Comparison of ENCODE assay signal across 9 cellular contexts in the genomic region with DNA sequence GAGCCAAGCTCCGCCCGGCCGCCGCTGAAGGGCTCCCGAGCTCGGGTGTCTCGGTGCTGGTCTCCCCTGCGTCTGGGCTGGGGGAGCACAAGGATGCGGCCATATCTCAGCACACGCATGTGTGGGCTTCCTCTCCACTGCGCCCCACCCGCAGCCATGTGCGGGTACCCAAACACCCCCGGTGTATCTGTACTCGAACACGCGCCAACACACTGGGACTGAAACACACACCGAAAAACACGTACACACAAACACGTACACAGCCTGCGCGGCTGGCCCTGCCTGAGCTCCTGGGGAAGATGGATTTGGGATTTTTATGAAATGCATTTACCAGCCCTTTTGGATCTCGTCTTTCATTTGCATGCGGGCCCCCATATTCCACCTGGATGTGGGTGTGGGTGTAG. TPM values are rescaled to one million over a fixed set of nuclear protein-coding genes. Genes with fewer than 3 reads are reported as not detected.
DNase-seq lines count a peak whose midpoint lies in the region; ATAC-seq, FAIRE-seq and TF ChIP-seq lines count a peak whose summit lies in the region.
"Had no signal": no experiment of that assay in that cellular context is flagged by ENCODE, and none has a peak within 500 bp of the region (broad histone marks: within the 10 kb centered on the region; RNA-seq: fewer than 3 reads in every experiment).

No MANE protein-coding gene starts in this region.

- peak overlapping the region; percentile 40 for H3K4me3 Mint-ChIP-seq in natural killer cell

- H3K4me1 ChIP-seq in A673 (ENCODE audit: insufficient read depth, low read length, poor library complexity, severe bottlenecking) (no peaks in the 10 kb centered on the region), IMR-90 (ENCODE audit: control insufficient read depth, insufficient read depth, low read length) (peaks cover 29% of the 10 kb centered on the region), endothelial cell of umbilical vein (ENCODE audit: control insufficient read depth, extremely low read depth, insufficient read depth, low read length) (no peaks in the 10 kb centered on the region)

- intact Hi-C loops in A673 (cut with micrococcal nuclease; ENCODE audit: unreplicated experiment) = no loop called here
- intact Hi-C loops in IMR-90 (cut with micrococcal nuclease) = loop anchor here (1.0 to 5.0 kb wide), 14 partner anchors 60 to 1067 kb away; no protein-coding TSS in a partner anchor
- intact Hi-C loops in endothelial cell of umbilical vein (cut with micrococcal nuclease) = loop anchor here (1.0 to 10.0 kb wide), 2 partner anchors 17 to 670 kb away; no protein-coding TSS in a partner anchor
- intact Hi-C loops in natural killer cell (cut with micrococcal nuclease) = no loop called here

- H3K56ac ChIP-seq in IMR-90 (ENCODE audit: extremely low read depth, insufficient read depth, low read length) = peak overlapping the region; percentile 98

- TF ChIP-seq RAD21 in IMR-90 (IDR thresholded peaks at IDR 0.05; ENCODE audit: low read length) = no peak

- peak overlapping the region; percentile 94 to 98 for H4K8ac ChIP-seq in IMR-90 (ENCODE audit: low read depth in 2 of 2, low read length in 2 of 2)

- peak overlapping the region; percentile 62; the same call in 2 of the 3 replicates for H2BK15ac ChIP-seq in IMR-90 (ENCODE audit: low read depth, low read length)

- peak overlapping the region; percentile 93 for H2BK5ac ChIP-seq in IMR-90 (ENCODE audit: low read depth, low read length, poor library complexity, severe bottlenecking)

- H3K4me3 ChIP-seq in A673 (ENCODE audit: low read depth, low read length, poor library complexity, severe bottlenecking) (peak overlapping the region; percentile 67), IMR-90 (ENCODE audit: insufficient read depth, low read depth, low read length) (peak overlapping the region; percentile 48), endothelial cell of umbilical vein (replicated peaks in 1 of 3; ENCODE audit: insufficient read depth in 1 of 3, low read depth in 1 of 3, low read length in 3 of 3) (peak overlapping the region in 2 of 3 experiments; percentile 3 to 28)

- peaks cover 15 to 17% of the 10 kb centered on the region in 2 donors for H3K4me1 Mint-ChIP-seq in natural killer cell

- no peak overlapping the region for H3K27ac Mint-ChIP-seq in natural killer cell

- peaks cover 20% of the 10 kb centered on the region for H4K20me1 ChIP-seq in IMR-90 (ENCODE audit: insufficient read depth, low read length)
- no peaks in the 10 kb centered on the region for H4K20me1 ChIP-seq in endothelial cell of umbilical vein (replicated peaks; ENCODE audit: control insufficient read depth, extremely low read depth, insufficient read depth, low read length)

- dilution Hi-C loops in IMR-90 (cut with HindIII; ENCODE audit: low sequenced_read_pairs, unreplicated experiment) = no loop called here
- dilution Hi-C loops in endothelial cell of umbilical vein (cut with MboI; ENCODE audit: extremely low pct_ligation_motif_present, low sequenced_read_pairs) = no loop called here

- DNase-seq in A673 (ENCODE audit: low spot score) (no peak), IMR-90 (no peak), endothelial cell of umbilical vein (ENCODE audit: low read depth, low spot score) (no peak), natural killer cell (no peak), islet precursor cell (no peak), AML-193 (lab: John Stamatoyannopoulos, UW) (no peak)

- H3K79me1 ChIP-seq in IMR-90 (ENCODE audit: low read depth in 1 of 2, low read length in 2 of 2) = peaks cover 14 to 38% of the 10 kb centered on the region in 2 experiments

- ATAC-seq in IMR-90 (ENCODE audit: low read depth) (no peak; the same call in 1 of the 2 replicates), natural killer cell (no peak), GM21619 (IDR thresholded peaks at IDR 0.05; ENCODE audit: unreplicated experiment) (no peak), HG02840 (IDR thresholded peaks at IDR 0.05; ENCODE audit: low FRiP score, unreplicated experiment) (no peak)

- H2AFZ ChIP-seq in IMR-90 (replicated peaks; ENCODE audit: low read length, poor library complexity) (peak overlapping the region; percentile 83), endothelial cell of umbilical vein (ENCODE audit: low read depth, low read length) (peak overlapping the region; percentile 52)

- peak overlapping the region; percentile 89 for H3K23ac ChIP-seq in IMR-90 (ENCODE audit: low read depth, low read length)

- in situ Hi-C loops in IMR-90 (cut with MboI; ENCODE audit: low sequenced_read_pairs) = loop anchor here (5.0 kb wide), 4 partner anchors 77 to 657 kb away; no protein-coding TSS in a partner anchor

- H3K27ac ChIP-seq in A673 (ENCODE audit: low read depth, low read length, poor library complexity, severe bottlenecking) (peak overlapping the region; percentile 73), IMR-90 (ENCODE audit: insufficient read depth, low read length) (peak overlapping the region; percentile 95), endothelial cell of umbilical vein (ENCODE audit: insufficient read depth, low read depth, low read length) (no peak overlapping the region)

- peaks cover 9% of the 10 kb centered on the region for H3K36me3 Mint-ChIP-seq in natural killer cell

- peak overlapping the region; percentile 93 for H3K9ac ChIP-seq in IMR-90 (ENCODE audit: low read depth, low read length)
- H3K9ac ChIP-seq in endothelial cell of umbilical vein (replicated peaks; ENCODE audit: extremely low read depth, insufficient read depth, low read length) = no peak overlapping the region

- POLR2A ChIA-PET in A673 (lab: Charles Lee; ENCODE audit: low non-redundant PET) = no interaction called here
- POLR2A ChIA-PET in IMR-90 (lab: Charles Lee; ENCODE audit: unreplicated experiment) = interaction anchor here (0.6 to 2.0 kb wide), 11 partner anchors 10 to 1064 kb away, joined by 3 to 16 read pairs (median 6); no protein-coding TSS in a partner anchor
- POLR2A ChIA-PET in endothelial cell of umbilical vein (lab: Charles Lee) = no interaction called here

- peak overlapping the region; percentile 97 for H2BK120ac ChIP-seq in IMR-90 (ENCODE audit: low read depth, low read length)

- H3K79me2 ChIP-seq in endothelial cell of umbilical vein (ENCODE audit: control insufficient read depth, insufficient read depth, low read length) = no peaks in the 10 kb centered on the region

- peaks cover 49% of the 10 kb centered on the region for H3K27me3 ChIP-seq in A673 (replicated peaks; ENCODE audit: insufficient read depth, low read depth, low read length, poor library complexity)
- no peaks in the 10 kb centered on the region for H3K27me3 ChIP-seq in IMR-90 (ENCODE audit: control insufficient read depth, insufficient read depth, low read length)
- peaks cover 48 to 49% of the 10 kb centered on the region in 2 experiments for H3K27me3 ChIP-seq in endothelial cell of umbilical vein (ENCODE audit: control insufficient read depth in 2 of 2, insufficient read depth in 2 of 2, low read length in 2 of 2)

- TF ChIP-seq CTCF in A673 (conservative IDR thresholded peaks at IDR 0.05; ENCODE audit: low read depth, low read length) = no peak
- TF ChIP-seq CTCF in IMR-90 (conservative IDR thresholded peaks at IDR 0.05; ENCODE audit: low read depth, low read length) = no peak
- no peak for TF ChIP-seq CTCF in endothelial cell of umbilical vein (IDR thresholded peaks at IDR 0.05; ENCODE audit: extremely low read depth in 1 of 2, insufficient read depth in 1 of 2, low read depth in 1 of 2, low read length in 2 of 2)
- no peak for TF ChIP-seq CTCF in natural killer cell (IDR thresholded peaks at IDR 0.05)

- H3K27me3 Mint-ChIP-seq in natural killer cell (ENCODE audit: low read depth in 2 of 2) = peaks cover 72 to 77% of the 10 kb centered on the region in 2 donors

- H3K9me1 ChIP-seq in IMR-90 (ENCODE audit: insufficient read depth, low read length) (no peaks in the 10 kb centered on the region; the same call in 1 of the 2 replicates), endothelial cell of umbilical vein (replicated peaks; ENCODE audit: control insufficient read depth, extremely low read depth, insufficient read depth, low read length) (no peaks in the 10 kb centered on the region)

- H3K36me3 ChIP-seq in A673 (ENCODE audit: insufficient read depth, low read length, poor library complexity, severe bottlenecking) (no peaks in the 10 kb centered on the region), IMR-90 (ENCODE audit: control insufficient read depth, insufficient read depth, low read length) (peaks cover 12% of the 10 kb centered on the region), endothelial cell of umbilical vein (ENCODE audit: control insufficient read depth in 2 of 2, extremely low read depth in 1 of 2, insufficient read depth in 2 of 2, low read length in 2 of 2) (no peaks in the 10 kb centered on the region)

- peak overlapping the region; percentile 79 for H3K18ac ChIP-seq in IMR-90 (ENCODE audit: low read depth, low read length)

- H3K9me3 Mint-ChIP-seq in natural killer cell = no peaks in the 10 kb centered on the region

- H4K5ac ChIP-seq in IMR-90 (ENCODE audit: low read depth, low read length) = peak overlapping the region; percentile 26

- TF ChIP-seq POLR2A in IMR-90 (IDR thresholded peaks at IDR 0.05; ENCODE audit: low read depth, low read length) (no peak), endothelial cell of umbilical vein (IDR thresholded peaks at IDR 0.05; ENCODE audit: low read depth, low read length) (no peak)

- peak overlapping the region; percentile 97 for H3K14ac ChIP-seq in IMR-90 (replicated peaks; ENCODE audit: low read depth, low read length)

- peak overlapping the region; percentile 93 for H4K91ac ChIP-seq in IMR-90 (ENCODE audit: insufficient read depth, low read depth, low read length)

- H2BK20ac ChIP-seq in IMR-90 (ENCODE audit: low read depth, low read length) = peak overlapping the region; percentile 47; the same call in 1 of the 2 replicates

- 0% methylated on average over 8 of the region's 24 CpGs; no CpG with 5 or more reads in 1 of the 2 experiments for WGBS in IMR-90 (ENCODE audit: extremely low coverage in 2 of 2, insufficient read length in 1 of 2), 2 experiments

- H3K9me3 ChIP-seq in A673 (ENCODE audit: low read depth, low read length, poor library complexity, severe bottlenecking) = no peaks in the 10 kb centered on the region
- H3K9me3 ChIP-seq in IMR-90 (ENCODE audit: control insufficient read depth, insufficient read depth, low read length) = no peaks in the 10 kb centered on the region
- H3K9me3 ChIP-seq in endothelial cell of umbilical vein (replicated peaks; ENCODE audit: control insufficient read depth, insufficient read depth, low read length) = no peaks in the 10 kb centered on the region

- H3K4me2 ChIP-seq in IMR-90 (ENCODE audit: low read depth, low read length) (peak overlapping the region; percentile 88), endothelial cell of umbilical vein (ENCODE audit: insufficient read depth, low read length) (peak overlapping the region; percentile 26)

- no TSS peak for BruUV-seq in A673 (replicated peaks; lab: Mats Ljungman, UMichigan)
- BruUV-seq in IMR-90 (replicated peaks; lab: Mats Ljungman, UMichigan) = no TSS peak
- BruUV-seq in endothelial cell of umbilical vein (replicated peaks; lab: Mats Ljungman, UMichigan) = no TSS peak

- H2AK5ac ChIP-seq in IMR-90 (ENCODE audit: low read depth, low read length) = peak overlapping the region; percentile 86

- no peak for FAIRE-seq in endothelial cell of umbilical vein (lab: Jason Lieb, UNC)
- FAIRE-seq: G401.6 had no signal

- H2AK9ac ChIP-seq in IMR-90 (replicated peaks; ENCODE audit: low read depth, low read length, poor library complexity) = peak overlapping the region; percentile 98

- H3K4ac ChIP-seq in IMR-90 (ENCODE audit: low read depth, low read length) = peak overlapping the region; percentile 94

- CTCF ChIA-PET in A673 (lab: Charles Lee) (interaction anchor here (1.4 kb wide), 1 partner anchor 22 kb away, joined by 4 read pairs; no protein-coding TSS in a partner anchor), IMR-90 (lab: Yijun Ruan, JAX) (interaction anchor here (0.8 to 2.5 kb wide), 14 partner anchors 9 to 711 kb away, joined by 3 to 11 read pairs (median 4); no protein-coding TSS in a partner anchor), endothelial cell of umbilical vein (lab: Charles Lee) (interaction anchor here (1.0 to 2.1 kb wide), 7 partner anchors 9 to 1262 kb away, joined by 3 to 7 read pairs (median 6); no protein-coding TSS in a partner anchor)

RNA-seq across cellular contexts. Expression of a gene that starts 0.9 kb away (rescaled TPM):
- total RNA-seq in A673 (2021) (1.0 and 1.4 TPM in 2 replicates), IMR-90 (2012; rRNA removed) (15.8 and 18.6 TPM in 2 replicates), endothelial cell of umbilical vein (1.1 and 2.0 TPM in 2 replicates), natural killer cell (under 1 TPM in 1 of 3 donors, not detected in 2; 0.05 TPM)
- polyA plus RNA-seq in IMR-90 (2012; rRNA removed) (40.5 and 44.9 TPM in 2 replicates), endothelial cell of umbilical vein (0.43 and 0.52 TPM in 2 replicates)
- polyA plus RNA-seq in IMR-90 (2012; cell fraction: cytosol; rRNA removed) = 13.1 and 30.1 TPM in 2 replicates
- polyA plus RNA-seq in IMR-90 (2012; cell fraction: nucleus; rRNA removed; ENCODE audit: low replicate concordance) = 165 and 239 TPM in 2 replicates
- polyA plus RNA-seq in endothelial cell of umbilical vein (2011; cell fraction: cytosol; rRNA removed) = 0.10 and 0.30 TPM in 2 replicates
- 1.1 and 1.2 TPM in 2 replicates for polyA plus RNA-seq in endothelial cell of umbilical vein (2011; cell fraction: nucleus; rRNA removed)
- polyA plus RNA-seq in endothelial cell of umbilical vein (2012) = 0.11 and 0.14 TPM in 2 replicates
- polyA minus RNA-seq in endothelial cell of umbilical vein = 0.36 and 0.68 TPM in 2 replicates
- polyA minus RNA-seq in endothelial cell of umbilical vein (2011; cell fraction: cytosol; rRNA and poly(A)+ RNA removed) = 49.4 TPM
- 0.77 and 1.5 TPM in 2 replicates for polyA minus RNA-seq in endothelial cell of umbilical vein (2011; cell fraction: nucleus; rRNA and poly(A)+ RNA removed)

Comparison
In these comparisons a context has a peak if more than half of its experiments do, and no peak if none do; other contexts are left out.
1. H3K4me3 ChIP-seq: peak in every context shown above with its lines; median percentile 67 in A673; 48 in IMR-90; 16 in endothelial cell of umbilical vein.
2. intact Hi-C loops: an anchor here in IMR-90 (1.0 to 5.0 kb wide) and endothelial cell of umbilical vein (1.0 to 10.0 kb wide); none called in A673 and natural killer cell.